ENCODE assay signal across 27 cellular contexts in the genomic region with DNA sequence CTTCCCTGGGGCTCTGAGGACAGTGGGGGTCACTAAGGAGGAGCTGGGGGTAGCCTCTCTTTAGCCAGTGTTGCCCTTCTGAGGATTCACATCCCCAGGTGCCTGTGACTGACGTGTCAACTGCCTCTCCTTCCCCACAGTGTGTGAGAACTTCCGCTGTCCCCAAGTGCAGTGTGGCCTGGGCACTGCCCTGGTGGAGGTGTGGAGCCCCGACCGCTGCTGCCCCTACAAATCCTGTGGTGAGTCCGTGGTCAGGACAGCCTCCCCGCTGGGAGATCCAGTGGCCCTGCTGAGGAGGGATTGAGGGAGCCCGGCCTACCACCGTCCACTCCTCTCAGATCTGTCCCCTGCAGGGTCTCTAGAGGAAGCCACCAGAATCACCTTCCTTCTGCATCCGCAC.
"Had no signal": no experiment of that assay in that cellular context is flagged by ENCODE, and none has a peak within 500 bp of the region (broad histone marks: within the 10 kb centered on the region; RNA-seq: fewer than 3 reads in every experiment).

No MANE protein-coding gene starts in this region.

- FAIRE-seq: colon had no signal

- H3K27ac ChIP-seq: adrenal gland, body of pancreas, gastroesophageal sphincter, heart right ventricle had no signal

- H3K4me3 ChIP-seq: adrenal gland, body of pancreas, gastroesophageal sphincter, heart right ventricle had no signal

- DNase-seq: activated CD4-positive, alpha-beta T cell treated with anti-CD3 and anti-CD28 coated beads for 36 hours; activated CD4-positive, alpha-beta T cell treated with anti-CD3 and anti-CD28 coated beads, Interleukin-2, amount 10 ng/mL, durations not matched to agents 7 days and 5 days; activated CD4-positive, alpha-beta T cell treated with anti-CD3 and anti-CD28 coated beads, Interleukin-2, amount 50 U/mL, for 48 hours; activated CD4-positive, CD25-positive, alpha-beta regulatory T cell; activated CD4-positive, CD25-positive, alpha-beta regulatory T cell treated with anti-CD3 and anti-CD28 coated beads, Interleukin-2, amount 50 U/mL, for 72 hours; activated CD8-positive, alpha-beta memory T cell treated with anti-CD3 and anti-CD28 coated beads for 24 hours; activated CD8-positive, alpha-beta T cell treated with anti-CD3 and anti-CD28 coated beads for 36 hours; activated effector memory CD4-positive, alpha-beta T cell treated with anti-CD3 and anti-CD28 coated beads, Interleukin-2, amount 50 U/mL, for 16 hours; activated naive CD4-positive, alpha-beta T cell treated with anti-CD3 and anti-CD28 coated beads for 36 hours; activated naive CD8-positive, alpha-beta T cell treated with anti-CD3 and anti-CD28 coated beads for 36 hours; activated naive CD8-positive, alpha-beta T cell treated with anti-CD3 and anti-CD28 coated beads, Interleukin-2, amount 50 U/mL, for 24 hours; activated T-cell treated with anti-CD3 and anti-CD28 coated beads, Interleukin-2, amount 50 U/mL, for 48 hours; adrenal gland; amygdala; aorta; body of pancreas; caudate nucleus; effector CD8-positive, alpha-beta T cell; foreskin melanocyte; heart right ventricle; T-helper 2 cell had no signal

- H3K27me3 Mint-ChIP-seq: activated CD4-positive, alpha-beta T cell treated with anti-CD3 and anti-CD28 coated beads, Interleukin-2, amount 10 ng/mL, durations not matched to agents 7 days and 5 days; activated CD8-positive, alpha-beta T cell treated with anti-CD3 and anti-CD28 coated beads for 36 hours; activated naive CD8-positive, alpha-beta T cell treated with anti-CD3 and anti-CD28 coated beads, Interleukin-2, amount 50 U/mL, for 24 hours had no signal

- H3K4me1 ChIP-seq: adrenal gland, body of pancreas, gastroesophageal sphincter, heart right ventricle had no signal

- H3K36me3 Mint-ChIP-seq: activated naive CD4-positive, alpha-beta T cell treated with anti-CD3 and anti-CD28 coated beads, Interleukin-2, amount 50 U/mL, for 24 hours; activated naive CD8-positive, alpha-beta T cell treated with anti-CD3 and anti-CD28 coated beads for 36 hours had no signal

- H3K27ac Mint-ChIP-seq: activated CD4-positive, alpha-beta T cell treated with anti-CD3 and anti-CD28 coated beads for 36 hours; activated CD4-positive, alpha-beta T cell treated with anti-CD3 and anti-CD28 coated beads, Interleukin-2, amount 10 ng/mL, durations not matched to agents 7 days and 5 days; activated CD8-positive, alpha-beta T cell treated with anti-CD3 and anti-CD28 coated beads for 36 hours; activated naive CD4-positive, alpha-beta T cell treated with anti-CD3 and anti-CD28 coated beads for 36 hours; activated naive CD4-positive, alpha-beta T cell treated with anti-CD3 and anti-CD28 coated beads, Interleukin-2, amount 50 U/mL, for 24 hours; activated naive CD8-positive, alpha-beta T cell treated with anti-CD3 and anti-CD28 coated beads for 36 hours; activated naive CD8-positive, alpha-beta T cell treated with anti-CD3 and anti-CD28 coated beads, Interleukin-2, amount 50 U/mL, for 24 hours; activated T-helper 1 cell treated with anti-CD3 and anti-CD28 coated beads, Interleukin-12 subunit alpha, Interleukin-12 subunit beta, Interleukin-2, Interleukin-4 antibody, amounts not matched to agents 30 ng/mL and 10 ng/mL and 1 ng/mL, durations not matched to agents 14 hours and 24 hours and 36 hours; activated T-helper 2 cell treated with anti-CD3 and anti-CD28 coated beads, Interferon-gamma antibody, Interleukin-2, Interleukin-4, amounts not matched to agents 10 μg/mL and 5 μg/mL and 100 μg/mL, durations not matched to agents 14 hours and 24 hours and 36 hours had no signal

- H3K9me3 ChIP-seq: adrenal gland, body of pancreas, gastroesophageal sphincter, heart right ventricle had no signal

- ATAC-seq: activated CD4-positive, alpha-beta T cell treated with anti-CD3 and anti-CD28 coated beads for 36 hours; activated CD8-positive, alpha-beta T cell treated with anti-CD3 and anti-CD28 coated beads for 36 hours; activated naive CD8-positive, alpha-beta T cell treated with anti-CD3 and anti-CD28 coated beads, Interleukin-2, amount 50 U/mL, for 24 hours; body of pancreas; esophagus mucosa; gastroesophageal sphincter; heart right ventricle had no signal

- H3K4me1 Mint-ChIP-seq: activated CD4-positive, alpha-beta T cell treated with anti-CD3 and anti-CD28 coated beads for 36 hours; activated CD4-positive, alpha-beta T cell treated with anti-CD3 and anti-CD28 coated beads, Interleukin-2, amount 10 ng/mL, durations not matched to agents 7 days and 5 days; activated naive CD4-positive, alpha-beta T cell treated with anti-CD3 and anti-CD28 coated beads, Interleukin-2, amount 50 U/mL, for 24 hours; activated naive CD8-positive, alpha-beta T cell treated with anti-CD3 and anti-CD28 coated beads for 36 hours; activated naive CD8-positive, alpha-beta T cell treated with anti-CD3 and anti-CD28 coated beads, Interleukin-2, amount 50 U/mL, for 24 hours had no signal

- H3K27me3 ChIP-seq: adrenal gland, body of pancreas, gastroesophageal sphincter had no signal

- H3K4me3 Mint-ChIP-seq: activated CD4-positive, alpha-beta T cell treated with anti-CD3 and anti-CD28 coated beads for 36 hours; activated CD4-positive, alpha-beta T cell treated with anti-CD3 and anti-CD28 coated beads, Interleukin-2, amount 10 ng/mL, durations not matched to agents 7 days and 5 days; activated CD8-positive, alpha-beta T cell treated with anti-CD3 and anti-CD28 coated beads for 36 hours; activated naive CD4-positive, alpha-beta T cell treated with anti-CD3 and anti-CD28 coated beads for 36 hours; activated naive CD4-positive, alpha-beta T cell treated with anti-CD3 and anti-CD28 coated beads, Interleukin-2, amount 50 U/mL, for 24 hours; activated naive CD8-positive, alpha-beta T cell treated with anti-CD3 and anti-CD28 coated beads for 36 hours; activated naive CD8-positive, alpha-beta T cell treated with anti-CD3 and anti-CD28 coated beads, Interleukin-2, amount 50 U/mL, for 24 hours; activated T-helper 1 cell treated with anti-CD3 and anti-CD28 coated beads, Interleukin-12 subunit alpha, Interleukin-12 subunit beta, Interleukin-2, Interleukin-4 antibody, amounts not matched to agents 30 ng/mL and 10 ng/mL and 1 ng/mL, durations not matched to agents 14 hours and 24 hours and 36 hours had no signal

- H3K36me3 ChIP-seq: adrenal gland, gastroesophageal sphincter, heart right ventricle had no signal

- H3K9me3 Mint-ChIP-seq: activated CD4-positive, alpha-beta T cell treated with anti-CD3 and anti-CD28 coated beads, Interleukin-2, amount 10 ng/mL, durations not matched to agents 7 days and 5 days; activated CD8-positive, alpha-beta T cell treated with anti-CD3 and anti-CD28 coated beads for 36 hours; activated naive CD4-positive, alpha-beta T cell treated with anti-CD3 and anti-CD28 coated beads for 36 hours; activated naive CD4-positive, alpha-beta T cell treated with anti-CD3 and anti-CD28 coated beads, Interleukin-2, amount 50 U/mL, for 24 hours; activated naive CD8-positive, alpha-beta T cell treated with anti-CD3 and anti-CD28 coated beads for 36 hours; activated naive CD8-positive, alpha-beta T cell treated with anti-CD3 and anti-CD28 coated beads, Interleukin-2, amount 50 U/mL, for 24 hours; activated T-helper 1 cell treated with anti-CD3 and anti-CD28 coated beads, Interleukin-12 subunit alpha, Interleukin-12 subunit beta, Interleukin-2, Interleukin-4 antibody, amounts not matched to agents 30 ng/mL and 10 ng/mL and 1 ng/mL, durations not matched to agents 14 hours and 24 hours and 36 hours; activated T-helper 2 cell treated with anti-CD3 and anti-CD28 coated beads, Interferon-gamma antibody, Interleukin-2, Interleukin-4, amounts not matched to agents 10 μg/mL and 5 μg/mL and 100 μg/mL, durations not matched to agents 14 hours and 24 hours and 36 hours had no signal
